In the genomic region with DNA sequence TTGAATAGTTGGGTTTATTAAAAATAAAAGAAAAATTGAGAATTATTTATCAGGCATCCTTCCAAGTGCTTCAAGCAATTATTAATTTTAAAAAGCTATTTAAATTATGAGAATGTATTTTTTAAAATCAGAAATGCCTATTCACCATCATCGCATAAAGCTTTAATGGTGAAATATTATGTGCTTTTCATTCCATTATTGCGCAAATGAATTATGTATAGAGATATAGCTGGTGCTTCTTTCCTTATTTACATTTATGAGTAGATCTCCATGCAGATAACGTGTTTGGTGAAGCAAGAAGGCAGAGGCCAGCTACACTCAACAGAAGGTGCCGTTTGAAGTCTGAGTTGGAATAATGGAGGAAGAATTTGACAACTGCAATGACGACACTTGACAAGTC, we compare ENCODE assay signal across 23 cellular contexts.
"Had no signal": no experiment of that assay in that cellular context is flagged by ENCODE, and none has a peak within 500 bp of the region (broad histone marks: within the 10 kb centered on the region; RNA-seq: fewer than 3 reads in every experiment).

No MANE protein-coding gene starts in this region.

- DNase-seq: dermis blood vessel endothelial cell; dorsolateral prefrontal cortex; effector CD4-positive, alpha-beta T cell; effector memory CD4-positive, alpha-beta T cell; foreskin keratinocyte; heart left ventricle; hypothalamus; immature natural killer cell; islet precursor cell; kidney; kidney glomerular epithelial cell; left lung; left ventricle myocardium superior; lower lobe of right lung; mesenchymal stem cell; mucosa of descending colon had no signal

- H2AFZ ChIP-seq: hepatocyte had no signal

- ATAC-seq: foreskin keratinocyte, gastroesophageal sphincter, heart left ventricle, left lung, left ventricle myocardium superior, lower lobe of right lung, mucosa of descending colon had no signal

- H3K27me3 ChIP-seq: dorsolateral prefrontal cortex, esophagus muscularis mucosa, foreskin keratinocyte, gastroesophageal sphincter, heart left ventricle, hepatocyte, left lung had no signal

- H3K4me1 ChIP-seq: foreskin keratinocyte, heart left ventricle, left lung, lower lobe of right lung had no signal

- H3K4me3 ChIP-seq: coronary artery, dorsolateral prefrontal cortex, esophagus muscularis mucosa, gastroesophageal sphincter, heart left ventricle, hepatocyte, left lung, lower lobe of right lung, mucosa of descending colon had no signal

- H3K4me2 ChIP-seq: hepatocyte had no signal

- H3K36me3 ChIP-seq: esophagus muscularis mucosa, gastroesophageal sphincter, heart left ventricle, left lung, lower lobe of right lung had no signal

- H3K79me2 ChIP-seq: hepatocyte had no signal

- FAIRE-seq: colon, endothelial cell of umbilical vein, frontal cortex, kidney had no signal

- H3K27ac ChIP-seq: coronary artery, dorsolateral prefrontal cortex, foreskin keratinocyte, heart left ventricle, hepatocyte, left lung, lower lobe of right lung had no signal
